11 cellular contexts compared by ENCODE assay signal in the genomic region with DNA sequence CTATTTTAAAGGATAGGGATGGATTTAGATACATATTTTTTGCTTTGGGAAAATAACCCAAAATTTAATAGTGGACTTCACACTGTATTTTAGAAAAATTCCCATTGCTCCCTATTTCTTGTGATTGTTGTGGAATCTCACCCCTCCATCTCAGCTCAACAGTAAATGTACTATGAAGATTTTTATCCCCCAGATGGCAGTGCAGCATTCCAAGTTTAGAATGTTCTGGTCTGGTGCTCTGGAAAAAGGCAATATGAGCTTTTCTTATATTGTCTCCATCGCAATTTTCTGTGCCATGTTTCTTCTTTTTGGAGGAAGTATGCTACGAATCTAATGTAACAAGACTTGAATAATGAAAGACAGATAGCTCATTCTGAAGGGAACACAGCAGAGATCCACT.
DNase-seq lines count a peak whose midpoint lies in the region; ATAC-seq and TF ChIP-seq lines count a peak whose summit lies in the region.
"Had no signal": no experiment of that assay in that cellular context is flagged by ENCODE, and none has a peak within 500 bp of the region (broad histone marks: within the 10 kb centered on the region; RNA-seq: fewer than 3 reads in every experiment).

No MANE protein-coding gene starts in this region.

- no peak overlapping the region for H3K27ac Mint-ChIP-seq in immature natural killer cell

- POLR2A ChIA-PET in A673 (lab: Charles Lee; ENCODE audit: low non-redundant PET) = no interaction called here

- intact Hi-C loops in A673 (cut with micrococcal nuclease; ENCODE audit: unreplicated experiment) = loop anchor here (5.0 kb wide), 2 partner anchors 779 to 979 kb away; no protein-coding TSS in a partner anchor

- CTCF ChIA-PET in A673 (lab: Charles Lee) = interaction anchor here (1.0 kb wide), 2 partner anchors 78 to 952 kb away, joined by 3 to 4 read pairs; no protein-coding TSS in a partner anchor

- peaks cover 8% of the 10 kb centered on the region for H3K4me1 ChIP-seq in A673 (ENCODE audit: insufficient read depth, low read length, poor library complexity, severe bottlenecking)
- H3K4me1 ChIP-seq: thyroid gland had no signal

- ATAC-seq in HG03521 (IDR thresholded peaks at IDR 0.05; ENCODE audit: unreplicated experiment) = no peak

- no peaks in the 10 kb centered on the region for H3K27me3 ChIP-seq in A673 (replicated peaks; ENCODE audit: insufficient read depth, low read depth, low read length, poor library complexity)
- H3K27me3 ChIP-seq: thyroid gland had no signal

- peak; percentile 57 for TF ChIP-seq CTCF in A673 (conservative IDR thresholded peaks at IDR 0.05; ENCODE audit: low read depth, low read length)

- DNase-seq in A673 (ENCODE audit: low spot score) (peak; percentile 77), HS-27A (ENCODE audit: low read depth) (peak; percentile 12), RKO (ENCODE audit: low spot score) (peak; percentile 28), foreskin melanocyte (peak; percentile 24), immature natural killer cell (no peak), SIG-M5 (lab: John Stamatoyannopoulos, UW) (no peak)
- DNase-seq in stimulated activated CD4-positive, alpha-beta T cell treated with anti-CD3 and anti-CD28 coated beads, Interleukin-4, amount 100 ng/mL, for 1 hour = no peak
- DNase-seq: activated effector memory CD4-positive, alpha-beta T cell treated with anti-CD3 and anti-CD28 coated beads, Interleukin-2, amount 50 U/mL, for 16 hours; DMS79; thyroid gland had no signal

- H3K27ac ChIP-seq in A673 (ENCODE audit: low read depth, low read length, poor library complexity, severe bottlenecking) = no peak overlapping the region
- H3K27ac ChIP-seq: thyroid gland had no signal

- H3K27me3 Mint-ChIP-seq in immature natural killer cell (ENCODE audit: low read depth in 3 of 3) = no peaks in the 10 kb centered on the region

- H3K4me3 Mint-ChIP-seq in immature natural killer cell = no peak overlapping the region

- no peaks in the 10 kb centered on the region for H3K36me3 Mint-ChIP-seq in immature natural killer cell

- H3K9me3 ChIP-seq in A673 (ENCODE audit: low read depth, low read length, poor library complexity, severe bottlenecking) = no peaks in the 10 kb centered on the region
- H3K9me3 ChIP-seq: thyroid gland had no signal

- peaks cover 2 to 30% (median 8%) of the 10 kb centered on the region in 6 donors for H3K9me3 Mint-ChIP-seq in immature natural killer cell

- no peaks in the 10 kb centered on the region for H3K4me1 Mint-ChIP-seq in immature natural killer cell

- no peaks in the 10 kb centered on the region for H3K36me3 ChIP-seq in A673 (ENCODE audit: insufficient read depth, low read length, poor library complexity, severe bottlenecking)
- H3K36me3 ChIP-seq: thyroid gland had no signal

- no peak overlapping the region for H3K4me3 ChIP-seq in A673 (ENCODE audit: low read depth, low read length, poor library complexity, severe bottlenecking)
- H3K4me3 ChIP-seq: thyroid gland had no signal

- no TSS peak for BruUV-seq in A673 (replicated peaks; lab: Mats Ljungman, UMichigan)

Comparison
In these comparisons a context has a peak if more than half of its experiments do, and no peak if none do; other contexts are left out.
1. DNase-seq: peak in A673 (single experiment), HS-27A (single experiment), RKO (single experiment) and foreskin melanocyte (single experiment); none in immature natural killer cell (0 of 3), stimulated activated CD4-positive, alpha-beta T cell treated with anti-CD3 and anti-CD28 coated beads, Interleukin-4, amount 100 ng/mL, for 1 hour (single experiment) and SIG-M5 (single experiment).